23 cellular contexts compared by ENCODE assay signal in genomic region chrX:150051096-150051495, GRCh38.
DNase-seq lines count a peak whose midpoint lies in the region; ATAC-seq, FAIRE-seq and TF ChIP-seq lines count a peak whose summit lies in the region.
"Had no signal": no experiment of that assay in that cellular context is flagged by ENCODE, and none has a peak within 500 bp of the region (broad histone marks: within the 10 kb centered on the region; RNA-seq: fewer than 3 reads in every experiment).

No MANE protein-coding gene starts in this region.

- no peaks in the 10 kb centered on the region for H3K9me3 ChIP-seq in breast epithelium

- peak; percentile 98 for ATAC-seq in foreskin keratinocyte
- no peak for ATAC-seq in stimulated activated memory B cell treated with anti-CD40 and anti-IgM and Interleukin-4, amounts not matched to agents 10 μg/mL and 1 μg/mL and 100 μg/mL, for 72 hours
- ATAC-seq in HG02759 (IDR thresholded peaks at IDR 0.05; ENCODE audit: unreplicated experiment): no peak
- ATAC-seq: Panc1 had no signal

- no peaks in the 10 kb centered on the region for H3K36me3 Mint-ChIP-seq in MCF 10A (ENCODE audit: insufficient read depth, unreplicated experiment)
- H3K36me3 Mint-ChIP-seq in stimulated activated memory B cell treated with anti-CD40 and anti-IgM and Interleukin-4, amounts not matched to agents 10 μg/mL and 1 μg/mL and 100 μg/mL, for 72 hours: no peaks in the 10 kb centered on the region

- H3K27me3 ChIP-seq in breast epithelium (peaks cover 0 to 23% of the 10 kb centered on the region in 2 donors), foreskin keratinocyte (no peaks in the 10 kb centered on the region)

- no peak overlapping the region for H3K27ac Mint-ChIP-seq in MCF 10A (ENCODE audit: low read depth, unreplicated experiment)
- H3K27ac Mint-ChIP-seq in stimulated activated memory B cell treated with anti-CD40 and anti-IgM and Interleukin-4, amounts not matched to agents 10 μg/mL and 1 μg/mL and 100 μg/mL, for 72 hours: no peak overlapping the region
- H3K27ac Mint-ChIP-seq: B cell, H9 had no signal

- intact Hi-C loops in MCF 10A (cut with micrococcal nuclease): loop anchor here (10.0 kb wide), 1 partner anchor 314 kb away; the partner anchor contains the start of gene MAMLD1
- intact Hi-C loops in breast epithelium (cut with DNase I; ENCODE audit: low total_unique reads): no loop called here

- H3K27ac ChIP-seq in breast epithelium: no peak overlapping the region
- H3K27ac ChIP-seq in foreskin keratinocyte: peak overlapping the region; percentile 48
- H3K27ac ChIP-seq: HL-60, SK-N-MC had no signal

- POLR2A ChIA-PET in MCF 10A (lab: Yijun Ruan, JAX): interaction anchor here (0.8 kb wide), 3 partner anchors 14 to 81 kb away, joined by 3 to 4 read pairs (median 3); no protein-coding TSS in a partner anchor

- FAIRE-seq in urothelium cell line (lab: Jason Lieb, UNC): no peak

- H3K4me1 Mint-ChIP-seq in MCF 10A (ENCODE audit: insufficient read depth, unreplicated experiment): no peaks in the 10 kb centered on the region
- no peaks in the 10 kb centered on the region for H3K4me1 Mint-ChIP-seq in stimulated activated memory B cell treated with anti-CD40 and anti-IgM and Interleukin-4, amounts not matched to agents 10 μg/mL and 1 μg/mL and 100 μg/mL, for 72 hours
- H3K4me1 Mint-ChIP-seq: B cell, H9 had no signal

- no peaks in the 10 kb centered on the region for H3K36me3 ChIP-seq in breast epithelium

- H3K4me3 ChIP-seq in breast epithelium: no peak overlapping the region
- H3K4me3 ChIP-seq: SK-N-MC had no signal

- peak; percentile 75 for DNase-seq in MCF 10A (ENCODE audit: unreplicated experiment)
- DNase-seq in breast epithelium (ENCODE audit: low spot score in 2 of 2): no peak
- DNase-seq in SK-MEL-5 (ENCODE audit: low read depth, low spot score): peak; percentile 38
- peak; percentile 72 to 89 for DNase-seq in foreskin keratinocyte
- no peak for DNase-seq in NCI-H2227 (lab: John Stamatoyannopoulos, UW; ENCODE audit: unreplicated experiment)
- no peak for DNase-seq in urothelium cell line (ENCODE audit: low spot score)
- DNase-seq: 8988T, COR-L47, GF-D8, H9, Kasumi-1, NCI-H1105 treated with DMSO at 0.1 percent for 48 hours, NCI-H1694 treated with DMSO at 0.1 percent for 48 hours, NCI-H2107, NCI-H2227 treated with DMSO at 0.1 percent for 48 hours, NCI-H524 treated with DMSO at 0.1 percent for 48 hours, Right ventricle myocardium superior had no signal

- H3K4me3 Mint-ChIP-seq in MCF 10A (ENCODE audit: unreplicated experiment): no peak overlapping the region
- H3K4me3 Mint-ChIP-seq in stimulated activated memory B cell treated with anti-CD40 and anti-IgM and Interleukin-4, amounts not matched to agents 10 μg/mL and 1 μg/mL and 100 μg/mL, for 72 hours: no peak overlapping the region
- H3K4me3 Mint-ChIP-seq: B cell, H9 had no signal

- in situ Hi-C loops in SK-MEL-5 (cut with HindIII; ENCODE audit: low pct_unique_long_range_greater_than_20kb, low sequenced_read_pairs): no loop called here

- CTCF ChIA-PET in MCF 10A (lab: Yijun Ruan, JAX): interaction anchor here (1.1 to 1.8 kb wide), 2 partner anchors 17 to 313 kb away, joined by 3 to 4 read pairs; no protein-coding TSS in a partner anchor

- TF ChIP-seq CTCF in MCF 10A (IDR thresholded peaks at IDR 0.05; ENCODE audit: unreplicated experiment) (no peak), breast epithelium (IDR thresholded peaks at IDR 0.05) (no peak), foreskin keratinocyte (conservative IDR thresholded peaks at IDR 0.05) (no peak)

- H3K4me1 ChIP-seq in breast epithelium: no peaks in the 10 kb centered on the region
- H3K4me1 ChIP-seq in foreskin keratinocyte: peaks cover 15% of the 10 kb centered on the region

- peaks cover 2% of the 10 kb centered on the region for H3K9me3 Mint-ChIP-seq in MCF 10A (ENCODE audit: unreplicated experiment)
- no peaks in the 10 kb centered on the region for H3K9me3 Mint-ChIP-seq in stimulated activated memory B cell treated with anti-CD40 and anti-IgM and Interleukin-4, amounts not matched to agents 10 μg/mL and 1 μg/mL and 100 μg/mL, for 72 hours

- TF ChIP-seq POLR2A in breast epithelium (IDR thresholded peaks at IDR 0.05): no peak

- no peaks in the 10 kb centered on the region for H3K27me3 Mint-ChIP-seq in MCF 10A (ENCODE audit: insufficient read depth, unreplicated experiment)
- no peaks in the 10 kb centered on the region for H3K27me3 Mint-ChIP-seq in stimulated activated memory B cell treated with anti-CD40 and anti-IgM and Interleukin-4, amounts not matched to agents 10 μg/mL and 1 μg/mL and 100 μg/mL, for 72 hours
- H3K27me3 Mint-ChIP-seq: B cell had no signal

- no TSS peak for BruUV-seq in MCF 10A (replicated peaks; lab: Mats Ljungman, UMichigan)

Comparison
In these comparisons a context has a peak if more than half of its experiments do, and no peak if none do; other contexts are left out.
1. DNase-seq: peak in MCF 10A (single experiment), SK-MEL-5 (single experiment) and foreskin keratinocyte (2 of 2); none in breast epithelium (0 of 2), NCI-H2227 (single experiment) and urothelium cell line (single experiment).